Comparison of ENCODE assay signal across 16 cellular contexts in genomic region chr3:15288331-15288726, GRCh38. TPM values are rescaled to one million over a fixed set of nuclear protein-coding genes. Genes with fewer than 3 reads are reported as not detected.
DNase-seq lines count a peak whose midpoint lies in the region; ATAC-seq and TF ChIP-seq lines count a peak whose summit lies in the region.
"Had no signal": no experiment of that assay in that cellular context is flagged by ENCODE, and none has a peak within 500 bp of the region (broad histone marks: within the 10 kb centered on the region; RNA-seq: fewer than 3 reads in every experiment).

No MANE protein-coding gene starts in this region.

- POLR2A ChIA-PET in CD8-positive, alpha-beta memory T cell (lab: Charles Lee), result interaction anchor here (1.1 kb wide), 1 partner anchor 32 kb away, joined by 3 read pairs; no protein-coding TSS in a partner anchor
- POLR2A ChIA-PET in naive thymus-derived CD8-positive, alpha-beta T cell (lab: Charles Lee), result no interaction called here

- CTCF ChIA-PET in CD8-positive, alpha-beta memory T cell (lab: Charles Lee), result interaction anchor here (1.0 to 2.7 kb wide), 3 partner anchors 9 to 20 kb away, joined by 5 to 11 read pairs (median 6); no protein-coding TSS in a partner anchor

- H4K20me1 ChIP-seq in Karpas-422 (ENCODE audit: insufficient read depth, low read depth, low read length), result no peaks in the 10 kb centered on the region
- H4K20me1 ChIP-seq: BLaER1 had no signal

- no peaks in the 10 kb centered on the region for H3K27me3 ChIP-seq in CD8-positive, alpha-beta memory T cell (ENCODE audit: insufficient read depth, low read length, poor library complexity, severe bottlenecking)
- no peaks in the 10 kb centered on the region for H3K27me3 ChIP-seq in adrenal gland
- H3K27me3 ChIP-seq in mucosa of rectum (ENCODE audit: control insufficient read depth in 2 of 2, insufficient read depth in 2 of 2, low read length in 2 of 2), result no peaks in the 10 kb centered on the region
- H3K27me3 ChIP-seq in suprapubic skin, result no peaks in the 10 kb centered on the region
- no peaks in the 10 kb centered on the region for H3K27me3 ChIP-seq in Karpas-422 (ENCODE audit: low read length)
- H3K27me3 ChIP-seq: BLaER1 had no signal

- no peaks in the 10 kb centered on the region for H3K9me3 Mint-ChIP-seq in CD8-positive, alpha-beta memory T cell
- no peaks in the 10 kb centered on the region for H3K9me3 Mint-ChIP-seq in naive thymus-derived CD8-positive, alpha-beta T cell
- H3K9me3 Mint-ChIP-seq: activated naive CD4-positive, alpha-beta T cell treated with anti-CD3 and anti-CD28 coated beads for 36 hours had no signal

- H3K4me3 ChIP-seq in CD8-positive, alpha-beta memory T cell (ENCODE audit: low read length), result no peak overlapping the region
- H3K4me3 ChIP-seq in adrenal gland (no peak overlapping the region), mucosa of rectum (ENCODE audit: low read length in 2 of 2) (no peak overlapping the region), suprapubic skin (no peak overlapping the region), Karpas-422 (ENCODE audit: low read length) (no peak overlapping the region)
- H3K4me3 ChIP-seq: BLaER1 had no signal

- H3K9me2 ChIP-seq in Karpas-422 (replicated peaks; ENCODE audit: insufficient read depth, low read length), result no peaks in the 10 kb centered on the region

- H3K9ac ChIP-seq in mucosa of rectum (ENCODE audit: low read depth in 1 of 2, low read length in 2 of 2), result no peak overlapping the region
- no peak overlapping the region for H3K9ac ChIP-seq in Karpas-422 (ENCODE audit: low read length)
- H3K9ac ChIP-seq: BLaER1 had no signal

- H3K27ac ChIP-seq in CD8-positive, alpha-beta memory T cell (ENCODE audit: low read depth, low read length), result no peak overlapping the region
- peak overlapping the region; percentile 63 to 95 (median 69) for H3K27ac ChIP-seq in adrenal gland
- H3K27ac ChIP-seq in mucosa of rectum (ENCODE audit: low read depth in 2 of 2, low read length in 2 of 2), result peak overlapping the region; percentile 11 to 39
- H3K27ac ChIP-seq in suprapubic skin, result peak overlapping the region; percentile 54
- H3K27ac ChIP-seq in Karpas-422 (ENCODE audit: low read length), result no peak overlapping the region
- H3K27ac ChIP-seq: BLaER1 had no signal

- H3K4me1 Mint-ChIP-seq in CD8-positive, alpha-beta memory T cell, result peaks cover 79 to 95% (median 93%) of the 10 kb centered on the region in 3 donors
- peaks cover 25 to 97% (median 72%) of the 10 kb centered on the region in 4 donors for H3K4me1 Mint-ChIP-seq in naive thymus-derived CD8-positive, alpha-beta T cell

- no peak for TF ChIP-seq CTCF in adrenal gland (IDR thresholded peaks at IDR 0.05)
- TF ChIP-seq CTCF in suprapubic skin (IDR thresholded peaks at IDR 0.05), result no peak

- H3K27me3 Mint-ChIP-seq in CD8-positive, alpha-beta memory T cell, result no peaks in the 10 kb centered on the region
- H3K27me3 Mint-ChIP-seq in naive thymus-derived CD8-positive, alpha-beta T cell, result no peaks in the 10 kb centered on the region
- H3K27me3 Mint-ChIP-seq: progenitor cell of endocrine pancreas had no signal

- TF ChIP-seq POLR2A in adrenal gland (IDR thresholded peaks at IDR 0.05) (no peak), suprapubic skin (IDR thresholded peaks at IDR 0.05) (no peak)

- peaks cover 0 to 32% (median 9%) of the 10 kb centered on the region in 3 donors for H3K36me3 Mint-ChIP-seq in CD8-positive, alpha-beta memory T cell
- peaks cover 0 to 7% (median 4%) of the 10 kb centered on the region in 3 donors for H3K36me3 Mint-ChIP-seq in naive thymus-derived CD8-positive, alpha-beta T cell

- no peaks in the 10 kb centered on the region for H3K9me3 ChIP-seq in CD8-positive, alpha-beta memory T cell (ENCODE audit: low read length)
- H3K9me3 ChIP-seq in adrenal gland (replicated peaks in 1 of 3), result no peaks in the 10 kb centered on the region
- H3K9me3 ChIP-seq in mucosa of rectum (ENCODE audit: control insufficient read depth in 2 of 2, low read length in 2 of 2), result no peaks in the 10 kb centered on the region
- H3K9me3 ChIP-seq in suprapubic skin, result no peaks in the 10 kb centered on the region
- H3K9me3 ChIP-seq in Karpas-422 (ENCODE audit: low read length), result no peaks in the 10 kb centered on the region
- H3K9me3 ChIP-seq: BLaER1 had no signal

- DNase-seq in CD8-positive, alpha-beta memory T cell, result no peak
- DNase-seq in adrenal gland (peak in 1 of 7 donors; percentile 17), suprapubic skin (ENCODE audit: low spot score in 2 of 2) (no peak), GF-D8 (lab: John Stamatoyannopoulos, UW) (no peak), Karpas-422 (no peak)
- no peak for DNase-seq in naive thymus-derived CD8-positive, alpha-beta T cell
- DNase-seq: activated CD4-positive, CD25-positive, alpha-beta regulatory T cell treated with anti-CD3 and anti-CD28 coated beads, Interleukin-2, amount 50 U/mL, for 72 hours; activated naive CD4-positive, alpha-beta T cell treated with anti-CD3 and anti-CD28 coated beads for 36 hours; DMS53; kidney glomerular epithelial cell; NCI-H1694 treated with DMSO at 0.1 percent for 48 hours; SHP77 treated with DMSO at 0.1 percent for 48 hours; stimulated activated CD4-positive, alpha-beta T cell treated with anti-CD3 and anti-CD28 coated beads, Interleukin-15, amount 100 ng/mL, for 24 hours had no signal

- intact Hi-C loops in adrenal gland (cut with DNase I), result no loop called here

- peaks cover 96% of the 10 kb centered on the region for H3K4me1 ChIP-seq in CD8-positive, alpha-beta memory T cell (ENCODE audit: insufficient read depth, low read length)
- H3K4me1 ChIP-seq in adrenal gland (replicated peaks in 1 of 2) (peaks cover 47 to 92% of the 10 kb centered on the region in 2 donors), mucosa of rectum (ENCODE audit: control insufficient read depth in 2 of 2, insufficient read depth in 2 of 2, low read length in 2 of 2) (peaks cover 9 to 18% of the 10 kb centered on the region in 2 donors), suprapubic skin (peaks cover 49% of the 10 kb centered on the region), Karpas-422 (ENCODE audit: low read length) (peaks cover 7% of the 10 kb centered on the region)

- H3K4me3 Mint-ChIP-seq in CD8-positive, alpha-beta memory T cell, result no peak overlapping the region
- no peak overlapping the region for H3K4me3 Mint-ChIP-seq in naive thymus-derived CD8-positive, alpha-beta T cell
- H3K4me3 Mint-ChIP-seq: activated naive CD4-positive, alpha-beta T cell treated with anti-CD3 and anti-CD28 coated beads for 36 hours had no signal

- no peak for TF ChIP-seq EP300 in suprapubic skin (IDR thresholded peaks at IDR 0.05)

- WGBS in adrenal gland, 4 donors, result 79 to 94% (median 93%) methylated on average over 9 of the region's 9 CpGs
- 94% methylated on average over 9 of the region's 9 CpGs for WGBS in suprapubic skin

- no peaks in the 10 kb centered on the region for H3K36me3 ChIP-seq in CD8-positive, alpha-beta memory T cell (ENCODE audit: insufficient read depth, low read length)
- peaks cover 0 to 7% of the 10 kb centered on the region in 2 donors for H3K36me3 ChIP-seq in adrenal gland (replicated peaks in 1 of 2)
- no peaks in the 10 kb centered on the region for H3K36me3 ChIP-seq in mucosa of rectum (ENCODE audit: control insufficient read depth in 2 of 2, insufficient read depth in 2 of 2, low read length in 2 of 2)
- H3K36me3 ChIP-seq in suprapubic skin, result no peaks in the 10 kb centered on the region
- H3K36me3 ChIP-seq in Karpas-422 (ENCODE audit: insufficient read depth, low read length), result no peaks in the 10 kb centered on the region
- H3K36me3 ChIP-seq: BLaER1 had no signal

- no peaks in the 10 kb centered on the region for H3K79me2 ChIP-seq in Karpas-422 (ENCODE audit: low read length)

- H2AFZ ChIP-seq in Karpas-422 (ENCODE audit: low read length), result no peak overlapping the region

- peak overlapping the region in 6 of 8 donors; percentile 43 to 93 (median 81) for H3K27ac Mint-ChIP-seq in CD8-positive, alpha-beta memory T cell
- peak overlapping the region in 3 of 10 donors; percentile 31 to 82 (median 35) for H3K27ac Mint-ChIP-seq in naive thymus-derived CD8-positive, alpha-beta T cell
- H3K27ac Mint-ChIP-seq: progenitor cell of endocrine pancreas had no signal

- no peak for ATAC-seq in naive thymus-derived CD8-positive, alpha-beta T cell

- no peak overlapping the region for H3K4me2 ChIP-seq in Karpas-422 (ENCODE audit: low read depth, low read length, poor library complexity, severe bottlenecking)
- H3K4me2 ChIP-seq: BLaER1 had no signal

RNA-seq across cellular contexts. Expression of gene SH3BP5, which starts 44.1 kb away (rescaled TPM):
- 10 to 100 TPM; 14.2 to 15.5 TPM for total RNA-seq in CD8-positive, alpha-beta memory T cell
- 84.3 TPM for polyA plus RNA-seq in CD8-positive, alpha-beta memory T cell
- total RNA-seq in adrenal gland (100 to 1,000 TPM; 134 to 830 (median 180) TPM), suprapubic skin (10 to 100 TPM; 11.2 to 27.0 (median 17.8) TPM)
- 1,000 to 10,000 TPM in 1 of 3 donors, 100 to 1,000 TPM in 2; 119 to 1,158 (median 135) TPM for polyA plus RNA-seq in adrenal gland
- total RNA-seq in Karpas-422 (2014; rRNA removed; shearing (Covaris generic); ENCODE audit: low replicate concordance), result 0.51 and 0.82 TPM in 2 replicates
- total RNA-seq in naive thymus-derived CD8-positive, alpha-beta T cell, result 1 to 10 TPM; 4.4 to 4.8 TPM
- 10 to 100 TPM; 12.1 to 26.1 (median 13.7) TPM for polyA plus RNA-seq in naive thymus-derived CD8-positive, alpha-beta T cell

Comparison
In these comparisons a context has a peak if more than half of its experiments do, and no peak if none do; other contexts are left out.
1. H3K27ac ChIP-seq: peak in adrenal gland (5 of 5), mucosa of rectum (2 of 2) and suprapubic skin (single experiment); none in CD8-positive, alpha-beta memory T cell (single experiment) and Karpas-422 (single experiment).
2. RNA of gene SH3BP5, which starts 44.1 kb away (total RNA-seq): 134 to 830 TPM in adrenal gland; 11.2 to 27.0 TPM in suprapubic skin, 14.2 to 15.5 TPM in CD8-positive, alpha-beta memory T cell, 4.4 to 4.8 TPM in naive thymus-derived CD8-positive, alpha-beta T cell and 0.51 to 0.82 TPM in Karpas-422; every median in the first group is over 4 times any median in the second.